5 cellular contexts compared by ENCODE assay signal in the genomic region with DNA sequence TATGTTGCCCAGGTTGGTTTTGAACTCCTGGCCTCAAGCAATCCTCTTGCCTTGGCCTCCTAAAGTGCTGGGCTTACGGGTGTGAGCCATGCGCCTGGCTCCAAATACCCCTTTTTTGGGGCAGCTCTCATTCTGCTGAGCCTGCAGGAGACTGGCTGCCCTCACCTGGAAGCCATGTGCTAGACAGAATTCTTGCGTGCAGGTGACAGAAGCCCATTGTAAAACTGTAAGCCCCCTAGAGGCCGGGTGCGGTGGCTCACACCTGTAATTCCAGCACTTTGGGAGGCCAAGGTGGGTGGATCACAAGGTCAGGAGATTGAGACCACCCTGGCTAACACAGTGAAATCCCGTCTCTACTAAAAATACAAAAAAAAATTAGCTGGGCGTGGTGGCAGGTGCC. TPM values are rescaled to one million over a fixed set of nuclear protein-coding genes. Genes with fewer than 3 reads are reported as not detected.
"Had no signal": no experiment of that assay in that cellular context is flagged by ENCODE, and none has a peak within 500 bp of the region (broad histone marks: within the 10 kb centered on the region; RNA-seq: fewer than 3 reads in every experiment).

No MANE protein-coding gene starts in this region.

RNA-seq across cellular contexts. Expression of gene CD19, which starts 48.6 kb away (rescaled TPM):
- total RNA-seq: ascending aorta, body of pancreas, LHCN-M2, PC-3, RPMI7951 had no signal
